11 cellular contexts compared by ENCODE assay signal in the genomic region with DNA sequence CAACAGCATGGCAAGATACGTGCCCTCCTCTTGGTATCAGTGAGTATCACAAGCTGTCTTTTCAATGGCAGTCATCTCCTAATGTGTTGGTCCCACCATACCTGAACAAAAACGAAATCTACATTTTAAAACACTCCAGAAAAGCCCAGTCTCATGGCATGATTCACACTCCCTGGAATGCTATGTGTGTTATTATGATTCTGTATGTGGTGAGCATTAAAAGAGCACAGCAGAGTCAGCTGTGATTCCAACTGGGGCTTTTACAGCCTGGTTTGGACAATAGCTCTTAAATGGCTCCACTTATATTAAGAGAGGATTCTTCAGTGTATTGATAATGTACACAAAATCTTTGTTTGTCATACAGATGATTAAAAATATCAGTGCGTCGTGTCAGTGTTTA.
"Had no signal": no experiment of that assay in that cellular context is flagged by ENCODE, and none has a peak within 500 bp of the region (broad histone marks: within the 10 kb centered on the region; RNA-seq: fewer than 3 reads in every experiment).

No MANE protein-coding gene starts in this region.

- H3K4me3 ChIP-seq: esophagus squamous epithelium, lower lobe of right lung, right lobe of liver, stomach had no signal

- H3K27me3 ChIP-seq: esophagus squamous epithelium, right lobe of liver, stomach had no signal

- H3K36me3 ChIP-seq: esophagus squamous epithelium, lower lobe of right lung, right lobe of liver, stomach, thoracic aorta had no signal

- H3K27ac ChIP-seq: lower lobe of right lung, right lobe of liver, stomach, thoracic aorta had no signal

- H3K9me3 ChIP-seq: esophagus squamous epithelium, lower lobe of right lung, right lobe of liver, stomach, thoracic aorta had no signal

- H3K4me1 ChIP-seq: lower lobe of right lung, right lobe of liver had no signal

- DNase-seq: activated naive CD8-positive, alpha-beta T cell treated with anti-CD3 and anti-CD28 coated beads, Interleukin-2, amount 10 ng/mL, durations not matched to agents 7 days and 5 days; cortex of kidney; effector CD4-positive, alpha-beta T cell; esophagus squamous epithelium; foreskin melanocyte; immature natural killer cell; left colon; lower lobe of right lung; right lobe of liver had no signal
